1 cellular context compared by ENCODE assay signal in genomic region chr1:30929135-30929889, GRCh38.
TF ChIP-seq lines count a peak whose summit lies in the region.

No MANE protein-coding gene starts in this region.

TF ChIP-seq in HepG2, 621 proteins besides CTCF, POLR2A, EP300 and RAD21 (continued from another document and continues in another):
- no peak for TF ChIP-seq ZFP91 (CRISPR knock-in tag; IDR thresholded peaks at IDR 0.05; ENCODE audit: borderline replicate concordance)
- TF ChIP-seq ZBTB37 (CRISPR knock-in tag; IDR thresholded peaks at IDR 0.05) = no peak
- TF ChIP-seq SNAI1 (CRISPR knock-in tag; IDR thresholded peaks at IDR 0.05; ENCODE audit: borderline replicate concordance) = no peak
- no peak for TF ChIP-seq ZFYVE20 (CRISPR knock-in tag; IDR thresholded peaks at IDR 0.05; ENCODE audit: borderline replicate concordance, low read depth)
- TF ChIP-seq FOSL1 (CRISPR knock-in tag; IDR thresholded peaks at IDR 0.05; ENCODE audit: borderline replicate concordance) = no peak
- no peak for TF ChIP-seq MXI1 (IDR thresholded peaks at IDR 0.05; ENCODE audit: borderline replicate concordance, low read depth, low read length)
- TF ChIP-seq MED1 (CRISPR knock-in tag; IDR thresholded peaks at IDR 0.05) = no peak
- TF ChIP-seq, protein P1, sequence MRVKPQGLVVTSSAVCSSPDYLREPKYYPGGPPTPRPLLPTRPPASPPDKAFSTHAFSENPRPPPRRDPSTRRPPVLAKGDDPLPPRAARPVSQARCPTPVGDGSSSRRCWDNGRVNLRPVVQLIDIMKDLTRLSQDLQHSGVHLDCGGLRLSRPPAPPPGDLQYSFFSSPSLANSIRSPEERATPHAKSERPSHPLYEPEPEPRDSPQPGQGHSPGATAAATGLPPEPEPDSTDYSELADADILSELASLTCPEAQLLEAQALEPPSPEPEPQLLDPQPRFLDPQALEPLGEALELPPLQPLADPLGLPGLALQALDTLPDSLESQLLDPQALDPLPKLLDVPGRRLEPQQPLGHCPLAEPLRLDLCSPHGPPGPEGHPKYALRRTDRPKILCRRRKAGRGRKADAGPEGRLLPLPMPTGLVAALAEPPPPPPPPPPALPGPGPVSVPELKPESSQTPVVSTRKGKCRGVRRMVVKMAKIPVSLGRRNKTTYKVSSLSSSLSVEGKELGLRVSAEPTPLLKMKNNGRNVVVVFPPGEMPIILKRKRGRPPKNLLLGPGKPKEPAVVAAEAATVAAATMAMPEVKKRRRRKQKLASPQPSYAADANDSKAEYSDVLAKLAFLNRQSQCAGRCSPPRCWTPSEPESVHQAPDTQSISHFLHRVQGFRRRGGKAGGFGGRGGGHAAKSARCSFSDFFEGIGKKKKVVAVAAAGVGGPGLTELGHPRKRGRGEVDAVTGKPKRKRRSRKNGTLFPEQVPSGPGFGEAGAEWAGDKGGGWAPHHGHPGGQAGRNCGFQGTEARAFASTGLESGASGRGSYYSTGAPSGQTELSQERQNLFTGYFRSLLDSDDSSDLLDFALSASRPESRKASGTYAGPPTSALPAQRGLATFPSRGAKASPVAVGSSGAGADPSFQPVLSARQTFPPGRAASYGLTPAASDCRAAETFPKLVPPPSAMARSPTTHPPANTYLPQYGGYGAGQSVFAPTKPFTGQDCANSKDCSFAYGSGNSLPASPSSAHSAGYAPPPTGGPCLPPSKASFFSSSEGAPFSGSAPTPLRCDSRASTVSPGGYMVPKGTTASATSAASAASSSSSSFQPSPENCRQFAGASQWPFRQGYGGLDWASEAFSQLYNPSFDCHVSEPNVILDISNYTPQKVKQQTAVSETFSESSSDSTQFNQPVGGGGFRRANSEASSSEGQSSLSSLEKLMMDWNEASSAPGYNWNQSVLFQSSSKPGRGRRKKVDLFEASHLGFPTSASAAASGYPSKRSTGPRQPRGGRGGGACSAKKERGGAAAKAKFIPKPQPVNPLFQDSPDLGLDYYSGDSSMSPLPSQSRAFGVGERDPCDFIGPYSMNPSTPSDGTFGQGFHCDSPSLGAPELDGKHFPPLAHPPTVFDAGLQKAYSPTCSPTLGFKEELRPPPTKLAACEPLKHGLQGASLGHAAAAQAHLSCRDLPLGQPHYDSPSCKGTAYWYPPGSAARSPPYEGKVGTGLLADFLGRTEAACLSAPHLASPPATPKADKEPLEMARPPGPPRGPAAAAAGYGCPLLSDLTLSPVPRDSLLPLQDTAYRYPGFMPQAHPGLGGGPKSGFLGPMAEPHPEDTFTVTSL (CRISPR knock-in tag; IDR thresholded peaks at IDR 0.05; ENCODE audit: borderline replicate concordance) = no peak
- TF ChIP-seq ZBTB20 (CRISPR knock-in tag; IDR thresholded peaks at IDR 0.05; ENCODE audit: borderline replicate concordance, low read depth) = no peak
- TF ChIP-seq, protein P2, sequence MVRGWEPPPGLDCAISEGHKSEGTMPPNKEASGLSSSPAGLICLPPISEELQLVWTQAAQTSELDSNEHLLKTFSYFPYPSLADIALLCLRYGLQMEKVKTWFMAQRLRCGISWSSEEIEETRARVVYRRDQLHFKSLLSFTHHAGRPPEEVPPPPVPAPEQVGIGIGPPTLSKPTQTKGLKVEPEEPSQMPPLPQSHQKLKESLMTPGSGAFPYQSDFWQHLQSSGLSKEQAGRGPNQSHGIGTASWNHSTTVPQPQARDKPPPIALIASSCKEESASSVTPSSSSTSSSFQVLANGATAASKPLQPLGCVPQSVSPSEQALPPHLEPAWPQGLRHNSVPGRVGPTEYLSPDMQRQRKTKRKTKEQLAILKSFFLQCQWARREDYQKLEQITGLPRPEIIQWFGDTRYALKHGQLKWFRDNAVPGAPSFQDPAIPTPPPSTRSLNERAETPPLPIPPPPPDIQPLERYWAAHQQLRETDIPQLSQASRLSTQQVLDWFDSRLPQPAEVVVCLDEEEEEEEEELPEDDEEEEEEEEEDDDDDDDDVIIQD (CRISPR knock-in tag; IDR thresholded peaks at IDR 0.05; ENCODE audit: low read depth) = 0 out of 2 replicates have a peak, but pooled peaks have one; percentile 46
- TF ChIP-seq RXRA (CRISPR knock-in tag; IDR thresholded peaks at IDR 0.05) = peak; percentile 81; the same call in 1 of the 2 replicates
- TF ChIP-seq ZNF513 (CRISPR knock-in tag; conservative IDR thresholded peaks at IDR 0.05) = no peak
- TF ChIP-seq CC2D1A (CRISPR knock-in tag; IDR thresholded peaks at IDR 0.05) = no peak
- TF ChIP-seq PLRG1 (conservative IDR thresholded peaks at IDR 0.05) = no peak
- TF ChIP-seq SOX5 (CRISPR knock-in tag; IDR thresholded peaks at IDR 0.05; ENCODE audit: borderline replicate concordance) = no peak
- TF ChIP-seq ERF (CRISPR knock-in tag; IDR thresholded peaks at IDR 0.05) = no peak
- no peak for TF ChIP-seq AHR (CRISPR knock-in tag; IDR thresholded peaks at IDR 0.05)
- no peak for TF ChIP-seq ZNF329 (CRISPR knock-in tag; IDR thresholded peaks at IDR 0.05; ENCODE audit: low read depth)
- TF ChIP-seq, protein P3, sequence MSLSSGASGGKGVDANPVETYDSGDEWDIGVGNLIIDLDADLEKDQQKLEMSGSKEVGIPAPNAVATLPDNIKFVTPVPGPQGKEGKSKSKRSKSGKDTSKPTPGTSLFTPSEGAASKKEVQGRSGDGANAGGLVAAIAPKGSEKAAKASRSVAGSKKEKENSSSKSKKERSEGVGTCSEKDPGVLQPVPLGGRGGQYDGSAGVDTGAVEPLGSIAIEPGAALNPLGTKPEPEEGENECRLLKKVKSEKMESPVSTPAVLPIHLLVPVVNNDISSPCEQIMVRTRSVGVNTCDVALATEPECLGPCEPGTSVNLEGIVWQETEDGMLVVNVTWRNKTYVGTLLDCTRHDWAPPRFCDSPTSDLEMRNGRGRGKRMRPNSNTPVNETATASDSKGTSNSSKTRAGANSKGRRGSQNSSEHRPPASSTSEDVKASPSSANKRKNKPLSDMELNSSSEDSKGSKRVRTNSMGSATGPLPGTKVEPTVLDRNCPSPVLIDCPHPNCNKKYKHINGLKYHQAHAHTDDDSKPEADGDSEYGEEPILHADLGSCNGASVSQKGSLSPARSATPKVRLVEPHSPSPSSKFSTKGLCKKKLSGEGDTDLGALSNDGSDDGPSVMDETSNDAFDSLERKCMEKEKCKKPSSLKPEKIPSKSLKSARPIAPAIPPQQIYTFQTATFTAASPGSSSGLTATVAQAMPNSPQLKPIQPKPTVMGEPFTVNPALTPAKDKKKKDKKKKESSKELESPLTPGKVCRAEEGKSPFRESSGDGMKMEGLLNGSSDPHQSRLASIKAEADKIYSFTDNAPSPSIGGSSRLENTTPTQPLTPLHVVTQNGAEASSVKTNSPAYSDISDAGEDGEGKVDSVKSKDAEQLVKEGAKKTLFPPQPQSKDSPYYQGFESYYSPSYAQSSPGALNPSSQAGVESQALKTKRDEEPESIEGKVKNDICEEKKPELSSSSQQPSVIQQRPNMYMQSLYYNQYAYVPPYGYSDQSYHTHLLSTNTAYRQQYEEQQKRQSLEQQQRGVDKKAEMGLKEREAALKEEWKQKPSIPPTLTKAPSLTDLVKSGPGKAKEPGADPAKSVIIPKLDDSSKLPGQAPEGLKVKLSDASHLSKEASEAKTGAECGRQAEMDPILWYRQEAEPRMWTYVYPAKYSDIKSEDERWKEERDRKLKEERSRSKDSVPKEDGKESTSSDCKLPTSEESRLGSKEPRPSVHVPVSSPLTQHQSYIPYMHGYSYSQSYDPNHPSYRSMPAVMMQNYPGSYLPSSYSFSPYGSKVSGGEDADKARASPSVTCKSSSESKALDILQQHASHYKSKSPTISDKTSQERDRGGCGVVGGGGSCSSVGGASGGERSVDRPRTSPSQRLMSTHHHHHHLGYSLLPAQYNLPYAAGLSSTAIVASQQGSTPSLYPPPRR (CRISPR knock-in tag; IDR thresholded peaks at IDR 0.05; ENCODE audit: borderline replicate concordance) = no peak
- no peak for TF ChIP-seq SIX1 (CRISPR knock-in tag; IDR thresholded peaks at IDR 0.05; ENCODE audit: borderline replicate concordance)
- no peak for TF ChIP-seq ZNF780A (CRISPR knock-in tag; IDR thresholded peaks at IDR 0.05)
- peak; percentile 83 for TF ChIP-seq NR2F6 (IDR thresholded peaks at IDR 0.05)
- peak; percentile 91 for TF ChIP-seq NR2F6 (CRISPR knock-in tag; IDR thresholded peaks at IDR 0.05)
- TF ChIP-seq FOXP1 (IDR thresholded peaks at IDR 0.05) = no peak
- no peak for TF ChIP-seq FOXP1 (CRISPR knock-in tag; IDR thresholded peaks at IDR 0.05)
- no peak for TF ChIP-seq ZNF230 (CRISPR knock-in tag; IDR thresholded peaks at IDR 0.05)
- peak; percentile 72; the same call in 1 of the 2 replicates for TF ChIP-seq SMC3 (IDR thresholded peaks at IDR 0.05; ENCODE audit: low read length)
- TF ChIP-seq SMAD9 (CRISPR knock-in tag; IDR thresholded peaks at IDR 0.05) = no peak
- no peak for TF ChIP-seq ZNF790 (CRISPR knock-in tag; IDR thresholded peaks at IDR 0.05; ENCODE audit: borderline replicate concordance)
- TF ChIP-seq, protein P4, sequence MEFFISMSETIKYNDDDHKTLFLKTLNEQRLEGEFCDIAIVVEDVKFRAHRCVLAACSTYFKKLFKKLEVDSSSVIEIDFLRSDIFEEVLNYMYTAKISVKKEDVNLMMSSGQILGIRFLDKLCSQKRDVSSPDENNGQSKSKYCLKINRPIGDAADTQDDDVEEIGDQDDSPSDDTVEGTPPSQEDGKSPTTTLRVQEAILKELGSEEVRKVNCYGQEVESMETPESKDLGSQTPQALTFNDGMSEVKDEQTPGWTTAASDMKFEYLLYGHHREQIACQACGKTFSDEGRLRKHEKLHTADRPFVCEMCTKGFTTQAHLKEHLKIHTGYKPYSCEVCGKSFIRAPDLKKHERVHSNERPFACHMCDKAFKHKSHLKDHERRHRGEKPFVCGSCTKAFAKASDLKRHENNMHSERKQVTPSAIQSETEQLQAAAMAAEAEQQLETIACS (CRISPR knock-in tag; IDR thresholded peaks at IDR 0.05) = no peak
- no peak for TF ChIP-seq BORCS8-MEF2B (CRISPR knock-in tag; IDR thresholded peaks at IDR 0.05)
- TF ChIP-seq ZC3H4 (CRISPR knock-in tag; IDR thresholded peaks at IDR 0.05; ENCODE audit: borderline replicate concordance) = no peak
- no peak for TF ChIP-seq FLYWCH1 (CRISPR knock-in tag; IDR thresholded peaks at IDR 0.05)
- TF ChIP-seq ZFP41 (CRISPR knock-in tag; IDR thresholded peaks at IDR 0.05; ENCODE audit: borderline replicate concordance) = no peak
- TF ChIP-seq THYN1 (CRISPR knock-in tag; IDR thresholded peaks at IDR 0.05; ENCODE audit: borderline replicate concordance, low read depth) = no peak
- TF ChIP-seq AKAP8 (CRISPR knock-in tag; IDR thresholded peaks at IDR 0.05) = peak; percentile 34; the same call in 1 of the 2 replicates
- no peak for TF ChIP-seq SPEN (CRISPR knock-in tag; IDR thresholded peaks at IDR 0.05; ENCODE audit: low read depth)
- TF ChIP-seq SNAPC2 (CRISPR knock-in tag; IDR thresholded peaks at IDR 0.05) = no peak
- TF ChIP-seq MEIS1 (CRISPR knock-in tag; IDR thresholded peaks at IDR 0.05; ENCODE audit: borderline replicate concordance) = no peak
- 0 out of 2 replicates have a peak, but pooled peaks have one; percentile 24 for TF ChIP-seq SALL1 (CRISPR knock-in tag; IDR thresholded peaks at IDR 0.05)
- no peak for TF ChIP-seq ZNF580 (CRISPR knock-in tag; IDR thresholded peaks at IDR 0.05; ENCODE audit: borderline replicate concordance, low read depth)
- no peak for TF ChIP-seq HOXA7 (CRISPR knock-in tag; IDR thresholded peaks at IDR 0.05)
- no peak for TF ChIP-seq MBD4 (IDR thresholded peaks at IDR 0.05; ENCODE audit: borderline replicate concordance, low read length)
- TF ChIP-seq E2F1 (CRISPR knock-in tag; IDR thresholded peaks at IDR 0.05) = no peak
- TF ChIP-seq HMGA1 (CRISPR knock-in tag; conservative IDR thresholded peaks at IDR 0.05) = no peak
- no peak for TF ChIP-seq SOX13 (IDR thresholded peaks at IDR 0.05)
- TF ChIP-seq SOX13 (CRISPR knock-in tag; conservative IDR thresholded peaks at IDR 0.05 in 1 of 2, IDR thresholded peaks at IDR 0.05 in 1 of 2) = no peak; a peak in 1 of 4 replicates
- no peak for TF ChIP-seq NBN (conservative IDR thresholded peaks at IDR 0.05)
- no peak for TF ChIP-seq HOXA9 (CRISPR knock-in tag; IDR thresholded peaks at IDR 0.05; ENCODE audit: borderline replicate concordance)
- TF ChIP-seq ZMYM2 (CRISPR knock-in tag; IDR thresholded peaks at IDR 0.05) = no peak
- TF ChIP-seq GTF2F1 (IDR thresholded peaks at IDR 0.05; ENCODE audit: low read length) = no peak
